8 cellular contexts compared by ENCODE assay signal in the genomic region with DNA sequence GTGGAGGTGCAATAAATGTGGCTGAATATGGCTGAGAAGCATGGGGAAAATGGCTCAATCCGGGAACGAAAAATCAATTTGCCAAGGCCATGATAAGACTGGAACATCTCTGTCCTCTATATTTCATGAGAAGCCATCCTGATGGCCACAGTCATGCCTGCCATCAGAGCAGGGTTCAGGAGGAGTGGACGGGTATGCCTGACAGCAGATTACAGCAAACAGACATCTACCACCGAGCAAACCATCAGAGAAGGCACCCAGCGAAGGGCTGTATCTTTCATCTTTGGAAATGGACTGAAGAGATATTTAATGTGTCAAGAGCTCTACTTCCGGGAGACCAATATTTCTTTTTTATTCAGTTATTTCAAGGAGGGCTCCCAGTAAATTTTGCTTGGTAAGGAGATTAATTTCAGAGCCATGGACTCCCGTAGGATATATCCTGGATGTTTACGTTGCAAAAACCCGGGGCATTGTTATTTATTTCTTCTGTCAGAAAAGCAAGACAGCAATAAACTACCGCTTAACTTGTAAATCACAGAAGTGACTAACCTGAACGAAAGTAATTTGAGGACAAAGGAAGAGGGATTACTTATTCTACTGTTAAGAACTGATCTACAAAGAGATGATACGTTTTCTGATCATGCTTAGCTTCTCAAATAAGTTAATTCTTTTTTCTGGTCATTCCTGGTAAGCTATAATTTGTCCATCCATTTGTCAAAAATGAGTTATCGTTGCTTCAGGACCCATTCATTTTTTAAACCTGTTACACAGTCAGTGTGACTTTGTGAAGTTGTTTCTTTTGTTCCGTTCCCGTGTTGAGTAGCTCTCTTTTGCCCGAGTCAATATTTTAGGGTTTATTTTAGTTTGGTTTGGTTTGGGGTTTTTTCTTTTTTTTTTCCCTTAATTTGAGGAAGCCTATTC.
DNase-seq lines count a peak whose midpoint lies in the region; ATAC-seq and TF ChIP-seq lines count a peak whose summit lies in the region.

No MANE protein-coding gene starts in this region.

- TF ChIP-seq CTCF in heart right ventricle (IDR thresholded peaks at IDR 0.05), result no peak
- TF ChIP-seq CTCF in GM10248 (IDR thresholded peaks at IDR 0.05; ENCODE audit: control extremely low read depth, extremely low read depth, low read depth, missing control alignments), result no peak

- POLR2A ChIA-PET in activated CD4-positive, alpha-beta memory T cell treated with anti-CD3 and anti-CD28 coated beads for 36 hours (lab: Charles Lee), result interaction anchor here (0.6 to 7.6 kb wide), 9 partner anchors 10 to 88 kb away, joined by 3 to 135 read pairs (median 10); a partner anchor contains a TSS
- POLR2A ChIA-PET in GM10248 (lab: Yijun Ruan, JAX), result interaction anchor here (1.0 to 1.2 kb wide), 3 partner anchors 10 to 63 kb away, joined by 3 to 7 read pairs (median 4); no protein-coding TSS in a partner anchor

- no peaks in the 10 kb centered on the region for H3K36me3 ChIP-seq in heart right ventricle

- H3K9me3 Mint-ChIP-seq in activated CD4-positive, alpha-beta memory T cell treated with anti-CD3 and anti-CD28 coated beads for 36 hours, result no peaks in the 10 kb centered on the region

- DNase-seq in DMS79 (lab: John Stamatoyannopoulos, UW), result peak; percentile 12
- DNase-seq in HT-29 (ENCODE audit: low spot score), result peak; percentile 81
- no peak for DNase-seq in activated CD4-positive, alpha-beta memory T cell treated with anti-CD3 and anti-CD28 coated beads for 36 hours
- DNase-seq in heart right ventricle, result no peak
- DNase-seq in renal cortical epithelial cell (ENCODE audit: low read depth), result peak; percentile 71
- DNase-seq in GM10248 (ENCODE audit: extremely low spot score), result no peak
- no peak for DNase-seq in T1000 (lab: John Stamatoyannopoulos, UW)

- H3K4me1 ChIP-seq in heart right ventricle, result peaks cover 0 to 32% (median 13%) of the 10 kb centered on the region in 9 donors

- peaks cover 59% of the 10 kb centered on the region for H3K4me1 Mint-ChIP-seq in activated CD4-positive, alpha-beta memory T cell treated with anti-CD3 and anti-CD28 coated beads for 36 hours (ENCODE audit: low read depth)

- CTCF ChIA-PET in activated CD4-positive, alpha-beta memory T cell treated with anti-CD3 and anti-CD28 coated beads for 36 hours (lab: Charles Lee), result interaction anchor here (0.6 to 4.6 kb wide), 8 partner anchors 10 to 102 kb away, joined by 3 to 48 read pairs (median 4); no protein-coding TSS in a partner anchor
- CTCF ChIA-PET in GM10248 (lab: Yijun Ruan, JAX), result interaction anchor here (1.0 to 5.5 kb wide), 7 partner anchors 8 to 98 kb away, joined by 3 to 43 read pairs (median 6); no protein-coding TSS in a partner anchor

- H3K4me3 Mint-ChIP-seq in activated CD4-positive, alpha-beta memory T cell treated with anti-CD3 and anti-CD28 coated beads for 36 hours, result peak overlapping the region; percentile 83

- 25 to 30% methylated on average over 16 of the region's 16 CpGs for WGBS in heart right ventricle, 2 donors

- ATAC-seq in heart right ventricle (peak in 4 of 8 donors; percentile 1 to 48 (median 32)), GM21619 (IDR thresholded peaks at IDR 0.05; ENCODE audit: unreplicated experiment) (no peak)

- no peaks in the 10 kb centered on the region for H3K27me3 ChIP-seq in heart right ventricle

- H3K27me3 Mint-ChIP-seq in activated CD4-positive, alpha-beta memory T cell treated with anti-CD3 and anti-CD28 coated beads for 36 hours, result no peaks in the 10 kb centered on the region

- no peaks in the 10 kb centered on the region for H3K36me3 Mint-ChIP-seq in activated CD4-positive, alpha-beta memory T cell treated with anti-CD3 and anti-CD28 coated beads for 36 hours

- peak overlapping the region; percentile 43 to 91 (median 86) for H3K27ac ChIP-seq in heart right ventricle

- no peaks in the 10 kb centered on the region for H3K9me3 ChIP-seq in heart right ventricle

- intact Hi-C loops in activated CD4-positive, alpha-beta memory T cell treated with anti-CD3 and anti-CD28 coated beads for 36 hours (cut with micrococcal nuclease), result loop anchor here (1.0 kb wide), 3 partner anchors 10 to 63 kb away; no protein-coding TSS in a partner anchor
- intact Hi-C loops in heart right ventricle (cut with DNase I), result loop anchor here in 4 of 10 donors (1.0 to 10.0 kb wide), 4 partner anchors 9 to 65 kb away; no protein-coding TSS in a partner anchor

- peak overlapping the region in 9 of 10 donors; percentile 25 to 57 (median 52) for H3K4me3 ChIP-seq in heart right ventricle

- peak overlapping the region; percentile 83 for H3K27ac Mint-ChIP-seq in activated CD4-positive, alpha-beta memory T cell treated with anti-CD3 and anti-CD28 coated beads for 36 hours

Comparison
In these comparisons a context has a peak if more than half of its experiments do, and no peak if none do; other contexts are left out.
1. DNase-seq: peak in DMS79 (single experiment), HT-29 (single experiment) and renal cortical epithelial cell (single experiment); none in activated CD4-positive, alpha-beta memory T cell treated with anti-CD3 and anti-CD28 coated beads for 36 hours (single experiment), heart right ventricle (0 of 2), GM10248 (single experiment) and T1000 (single experiment).